In the genomic region with DNA sequence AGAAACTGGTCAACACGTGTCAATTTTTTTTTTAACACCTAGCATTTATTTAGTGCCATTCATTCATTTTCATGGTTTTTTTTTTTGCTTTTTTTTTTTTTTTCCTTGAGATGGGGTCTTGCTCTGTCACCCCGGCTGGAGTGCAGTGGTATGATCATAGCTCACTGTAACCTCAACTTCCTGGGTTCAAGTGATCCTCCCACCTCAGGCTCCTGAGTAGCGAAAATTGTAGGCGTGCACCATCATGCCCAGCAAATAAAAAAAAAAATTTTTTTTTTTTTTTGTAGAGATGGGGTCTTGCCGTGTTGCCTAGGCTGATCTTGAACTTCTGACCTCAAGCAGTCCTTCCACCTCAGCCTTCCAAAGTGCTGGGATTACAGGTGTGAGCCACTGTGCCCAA, we compare ENCODE assay signal across 20 cellular contexts. TPM values are rescaled to one million over a fixed set of nuclear protein-coding genes. Genes with fewer than 3 reads are reported as not detected.
DNase-seq lines count a peak whose midpoint lies in the region; ATAC-seq lines count a peak whose summit lies in the region.
"Had no signal": no experiment of that assay in that cellular context is flagged by ENCODE, and none has a peak within 500 bp of the region (broad histone marks: within the 10 kb centered on the region; RNA-seq: fewer than 3 reads in every experiment).

No MANE protein-coding gene starts in this region.

- DNase-seq in NCI-H2171 treated with DMSO at 0.1 percent for 48 hours (lab: John Stamatoyannopoulos, UW) (peak; percentile 4), NCI-H2171 (lab: John Stamatoyannopoulos, UW) (no peak), MV-4-11 (lab: John Stamatoyannopoulos, UW) (no peak)
- DNase-seq in activated CD8-positive, alpha-beta memory T cell treated with anti-CD3 and anti-CD28 coated beads, Interleukin-2, amount 10 ng/mL, durations not matched to agents 7 days and 5 days = no peak
- DNase-seq in activated CD8-positive, alpha-beta memory T cell treated with anti-CD3 and anti-CD28 coated beads, Interleukin-2, amount 50 U/mL, for 48 hours = no peak
- no peak for DNase-seq in activated naive CD8-positive, alpha-beta T cell treated with anti-CD3 and anti-CD28 coated beads, Interleukin-2, amount 10 ng/mL, durations not matched to agents 7 days and 5 days
- no peak for DNase-seq in activated naive CD8-positive, alpha-beta T cell treated with anti-CD3 and anti-CD28 coated beads, Interleukin-2, amount 50 U/mL, for 24 hours
- peak; percentile 42 for DNase-seq in Jurkat, Clone E6-1 (ENCODE audit: low read depth, low spot score)
- DNase-seq: AML-193; Caco-2; Calu3; CD4-positive, alpha-beta T cell; CD8-positive, alpha-beta T cell; DMS79 treated with DMSO at 0.1 percent for 48 hours; EL; GDM1 had no signal

- no peaks in the 10 kb centered on the region for H3K27me3 Mint-ChIP-seq in activated CD8-positive, alpha-beta memory T cell treated with anti-CD3 and anti-CD28 coated beads, Interleukin-2, amount 10 ng/mL, durations not matched to agents 7 days and 5 days
- H3K27me3 Mint-ChIP-seq in activated naive CD8-positive, alpha-beta T cell treated with anti-CD3 and anti-CD28 coated beads, Interleukin-2, amount 10 ng/mL, durations not matched to agents 7 days and 5 days = no peaks in the 10 kb centered on the region
- no peaks in the 10 kb centered on the region for H3K27me3 Mint-ChIP-seq in activated naive CD8-positive, alpha-beta T cell treated with anti-CD3 and anti-CD28 coated beads, Interleukin-2, amount 50 U/mL, for 24 hours
- H3K27me3 Mint-ChIP-seq: B cell; CD4-positive, alpha-beta T cell had no signal

- no peak overlapping the region for H3K27ac Mint-ChIP-seq in activated CD8-positive, alpha-beta memory T cell treated with anti-CD3 and anti-CD28 coated beads, Interleukin-2, amount 10 ng/mL, durations not matched to agents 7 days and 5 days
- H3K27ac Mint-ChIP-seq in activated naive CD8-positive, alpha-beta T cell treated with anti-CD3 and anti-CD28 coated beads, Interleukin-2, amount 10 ng/mL, durations not matched to agents 7 days and 5 days = no peak overlapping the region
- no peak overlapping the region for H3K27ac Mint-ChIP-seq in activated naive CD8-positive, alpha-beta T cell treated with anti-CD3 and anti-CD28 coated beads, Interleukin-2, amount 50 U/mL, for 24 hours
- H3K27ac Mint-ChIP-seq: B cell; CD4-positive, alpha-beta T cell; CD8-positive, alpha-beta T cell had no signal

- CTCF ChIA-PET in activated CD8-positive, alpha-beta memory T cell treated with anti-CD3 and anti-CD28 coated beads, Interleukin-2, amount 10 ng/mL, durations not matched to agents 7 days and 5 days (lab: Charles Lee) = no interaction called here

- H3K4me1 Mint-ChIP-seq in activated CD8-positive, alpha-beta memory T cell treated with anti-CD3 and anti-CD28 coated beads, Interleukin-2, amount 10 ng/mL, durations not matched to agents 7 days and 5 days = peaks cover 19% of the 10 kb centered on the region
- H3K4me1 Mint-ChIP-seq in activated naive CD8-positive, alpha-beta T cell treated with anti-CD3 and anti-CD28 coated beads, Interleukin-2, amount 10 ng/mL, durations not matched to agents 7 days and 5 days = peaks cover 19% of the 10 kb centered on the region
- H3K4me1 Mint-ChIP-seq in activated naive CD8-positive, alpha-beta T cell treated with anti-CD3 and anti-CD28 coated beads, Interleukin-2, amount 50 U/mL, for 24 hours = peaks cover 12% of the 10 kb centered on the region

- no peaks in the 10 kb centered on the region for H3K9me3 Mint-ChIP-seq in activated CD8-positive, alpha-beta memory T cell treated with anti-CD3 and anti-CD28 coated beads, Interleukin-2, amount 10 ng/mL, durations not matched to agents 7 days and 5 days (ENCODE audit: low read depth)
- H3K9me3 Mint-ChIP-seq in activated naive CD8-positive, alpha-beta T cell treated with anti-CD3 and anti-CD28 coated beads, Interleukin-2, amount 10 ng/mL, durations not matched to agents 7 days and 5 days = no peaks in the 10 kb centered on the region
- H3K9me3 Mint-ChIP-seq in activated naive CD8-positive, alpha-beta T cell treated with anti-CD3 and anti-CD28 coated beads, Interleukin-2, amount 50 U/mL, for 24 hours = no peaks in the 10 kb centered on the region
- H3K9me3 Mint-ChIP-seq: CD4-positive, alpha-beta T cell; CD8-positive, alpha-beta T cell had no signal

- POLR2A ChIA-PET in activated naive CD8-positive, alpha-beta T cell treated with anti-CD3 and anti-CD28 coated beads, Interleukin-2, amount 10 ng/mL, durations not matched to agents 7 days and 5 days (lab: Charles Lee) = no interaction called here

- ATAC-seq in activated CD8-positive, alpha-beta memory T cell treated with anti-CD3 and anti-CD28 coated beads, Interleukin-2, amount 10 ng/mL, durations not matched to agents 7 days and 5 days = peak; percentile 33
- ATAC-seq in activated naive CD8-positive, alpha-beta T cell treated with anti-CD3 and anti-CD28 coated beads, Interleukin-2, amount 10 ng/mL, durations not matched to agents 7 days and 5 days (ENCODE audit: low read depth) = no peak
- ATAC-seq in activated naive CD8-positive, alpha-beta T cell treated with anti-CD3 and anti-CD28 coated beads, Interleukin-2, amount 50 U/mL, for 24 hours = no peak
- ATAC-seq: A549; CD8-positive, alpha-beta T cell; GM12878 had no signal

- peaks cover 39% of the 10 kb centered on the region for H3K36me3 Mint-ChIP-seq in activated CD8-positive, alpha-beta memory T cell treated with anti-CD3 and anti-CD28 coated beads, Interleukin-2, amount 10 ng/mL, durations not matched to agents 7 days and 5 days
- H3K36me3 Mint-ChIP-seq in activated naive CD8-positive, alpha-beta T cell treated with anti-CD3 and anti-CD28 coated beads, Interleukin-2, amount 10 ng/mL, durations not matched to agents 7 days and 5 days = peaks cover 22% of the 10 kb centered on the region
- H3K36me3 Mint-ChIP-seq in activated naive CD8-positive, alpha-beta T cell treated with anti-CD3 and anti-CD28 coated beads, Interleukin-2, amount 50 U/mL, for 24 hours (ENCODE audit: low read depth) = peaks cover 39% of the 10 kb centered on the region

- H3K4me3 Mint-ChIP-seq in activated CD8-positive, alpha-beta memory T cell treated with anti-CD3 and anti-CD28 coated beads, Interleukin-2, amount 10 ng/mL, durations not matched to agents 7 days and 5 days = no peak overlapping the region
- peak overlapping the region; percentile 32 for H3K4me3 Mint-ChIP-seq in activated naive CD8-positive, alpha-beta T cell treated with anti-CD3 and anti-CD28 coated beads, Interleukin-2, amount 10 ng/mL, durations not matched to agents 7 days and 5 days
- no peak overlapping the region for H3K4me3 Mint-ChIP-seq in activated naive CD8-positive, alpha-beta T cell treated with anti-CD3 and anti-CD28 coated beads, Interleukin-2, amount 50 U/mL, for 24 hours
- H3K4me3 Mint-ChIP-seq: B cell; CD4-positive, alpha-beta T cell; CD8-positive, alpha-beta T cell had no signal

- no peak overlapping the region for H3K4me3 ChIP-seq in Jurkat, Clone E6-1 (ENCODE audit: low read length)
- H3K4me3 ChIP-seq: A549; BLaER1 treated with 17β-estradiol and CSF1 and Interleukin-3, amounts not matched to agents 10 nM and 100 nM; GM12878 had no signal

RNA-seq across cellular contexts. Expression of a gene that starts 21.1 kb away (rescaled TPM):
- 10 to 100 TPM; 65.2 to 84.0 TPM for total RNA-seq in activated CD8-positive, alpha-beta memory T cell treated with anti-CD3 and anti-CD28 coated beads, Interleukin-2, amount 10 ng/mL, durations not matched to agents 7 days and 5 days
- total RNA-seq in activated naive CD8-positive, alpha-beta T cell treated with anti-CD3 and anti-CD28 coated beads, Interleukin-2, amount 10 ng/mL, durations not matched to agents 7 days and 5 days = 10 to 100 TPM; 53.0 to 57.0 TPM
- 84.6 TPM for polyA plus RNA-seq in Jurkat, Clone E6-1 (2012; ENCODE audit: insufficient read depth, insufficient read length)

Comparison
In these comparisons a context has a peak if more than half of its experiments do, and no peak if none do; other contexts are left out.
1. DNase-seq: peak in NCI-H2171 treated with DMSO at 0.1 percent for 48 hours (single experiment) and Jurkat, Clone E6-1 (single experiment); none in NCI-H2171 (single experiment), activated CD8-positive, alpha-beta memory T cell treated with anti-CD3 and anti-CD28 coated beads, Interleukin-2, amount 10 ng/mL, durations not matched to agents 7 days and 5 days (single experiment), activated CD8-positive, alpha-beta memory T cell treated with anti-CD3 and anti-CD28 coated beads, Interleukin-2, amount 50 U/mL, for 48 hours (single experiment), activated naive CD8-positive, alpha-beta T cell treated with anti-CD3 and anti-CD28 coated beads, Interleukin-2, amount 10 ng/mL, durations not matched to agents 7 days and 5 days (single experiment), activated naive CD8-positive, alpha-beta T cell treated with anti-CD3 and anti-CD28 coated beads, Interleukin-2, amount 50 U/mL, for 24 hours (single experiment) and MV-4-11 (single experiment).